ENCODE assay signal across 25 cellular contexts in genomic region chr19:12967907-12968306, GRCh38. TPM values are rescaled to one million over a fixed set of nuclear protein-coding genes. Genes with fewer than 3 reads are reported as not detected.
DNase-seq lines count a peak whose midpoint lies in the region; ATAC-seq and TF ChIP-seq lines count a peak whose summit lies in the region.
"Had no signal": no experiment of that assay in that cellular context is flagged by ENCODE, and none has a peak within 500 bp of the region (broad histone marks: within the 10 kb centered on the region; RNA-seq: fewer than 3 reads in every experiment).

No MANE protein-coding gene starts in this region.

- H3K36me3 ChIP-seq in GM23248 (ENCODE audit: low read depth): no peaks in the 10 kb centered on the region
- H3K36me3 ChIP-seq in hepatocyte (replicated peaks; ENCODE audit: insufficient read depth, low read depth): no peaks in the 10 kb centered on the region
- no peaks in the 10 kb centered on the region for H3K36me3 ChIP-seq in aorta (ENCODE audit: control insufficient read depth in 1 of 2, insufficient read depth in 2 of 2, low read length in 1 of 2)
- no peaks in the 10 kb centered on the region for H3K36me3 ChIP-seq in CD8-positive, alpha-beta memory T cell (ENCODE audit: insufficient read depth, low read length)
- H3K36me3 ChIP-seq: BLaER1 had no signal

- no peak overlapping the region for H3K27ac Mint-ChIP-seq in HFFc6
- no peak overlapping the region for H3K27ac Mint-ChIP-seq in CD8-positive, alpha-beta memory T cell
- H3K27ac Mint-ChIP-seq: CD4-positive, alpha-beta T cell; H9; IgD-negative memory B cell had no signal

- no peaks in the 10 kb centered on the region for H3K27me3 Mint-ChIP-seq in HFFc6 (ENCODE audit: insufficient read depth)
- peaks cover 0 to 3% of the 10 kb centered on the region in 2 donors for H3K27me3 Mint-ChIP-seq in CD8-positive, alpha-beta memory T cell
- H3K27me3 Mint-ChIP-seq: CD4-positive, alpha-beta T cell had no signal

- no peaks in the 10 kb centered on the region for H3K27me3 ChIP-seq in GM23248 (replicated peaks; ENCODE audit: insufficient read depth)
- H3K27me3 ChIP-seq in foreskin keratinocyte: no peaks in the 10 kb centered on the region
- H3K27me3 ChIP-seq in hepatocyte: no peaks in the 10 kb centered on the region
- H3K27me3 ChIP-seq in aorta (ENCODE audit: control insufficient read depth in 1 of 2, insufficient read depth in 2 of 2, low read length in 1 of 2): no peaks in the 10 kb centered on the region
- no peaks in the 10 kb centered on the region for H3K27me3 ChIP-seq in CD8-positive, alpha-beta memory T cell (ENCODE audit: insufficient read depth, low read length, poor library complexity, severe bottlenecking)
- H3K27me3 ChIP-seq: BLaER1 had no signal

- no peaks in the 10 kb centered on the region for H3K36me3 Mint-ChIP-seq in HFFc6 (ENCODE audit: low read depth)
- no peaks in the 10 kb centered on the region for H3K36me3 Mint-ChIP-seq in CD8-positive, alpha-beta memory T cell
- H3K36me3 Mint-ChIP-seq: IgD-negative memory B cell had no signal

- no peak overlapping the region for H2AFZ ChIP-seq in GM23248
- H2AFZ ChIP-seq in hepatocyte: no peak overlapping the region

- H3K4me3 Mint-ChIP-seq in HFFc6: no peak overlapping the region
- no peak overlapping the region for H3K4me3 Mint-ChIP-seq in CD8-positive, alpha-beta memory T cell
- H3K4me3 Mint-ChIP-seq: CD4-positive, alpha-beta T cell; H9; IgD-negative memory B cell had no signal

- H3K79me2 ChIP-seq in GM23248 (ENCODE audit: insufficient read depth) (no peaks in the 10 kb centered on the region), hepatocyte (no peaks in the 10 kb centered on the region)

- 55 to 69% methylated on average over 3 to 5 of the region's 5 CpGs for WGBS in GM23248 (ENCODE audit: low coverage in 1 of 2, low lambda C conversion rate in 2 of 2, missing lambda C conversion rate in 2 of 2), 2 experiments
- 96% methylated on average over 5 of the region's 5 CpGs for WGBS in hepatocyte (ENCODE audit: low lambda C conversion rate, missing lambda C conversion rate)
- 85 to 88% methylated on average over 5 of the region's 5 CpGs for WGBS in aorta, 2 donors

- ATAC-seq in foreskin keratinocyte: peak; percentile 37
- ATAC-seq in GM18867 (IDR thresholded peaks at IDR 0.05; ENCODE audit: unreplicated experiment): no peak
- no peak for ATAC-seq in aorta (ENCODE audit: low FRiP score)

- H4K20me1 ChIP-seq in GM23248 (ENCODE audit: insufficient read depth) (no peaks in the 10 kb centered on the region), hepatocyte (ENCODE audit: insufficient read depth, poor library complexity, severe bottlenecking) (no peaks in the 10 kb centered on the region)
- H4K20me1 ChIP-seq: BLaER1 had no signal

- no peak overlapping the region for H3K4me2 ChIP-seq in GM23248 (ENCODE audit: unreplicated experiment)
- H3K4me2 ChIP-seq in hepatocyte: no peak overlapping the region
- H3K4me2 ChIP-seq: BLaER1 had no signal

- CTCF ChIA-PET in CD8-positive, alpha-beta memory T cell (lab: Charles Lee): interaction anchor here (0.6 to 5.2 kb wide), 7 partner anchors 9 to 162 kb away, joined by 3 to 117 read pairs (median 6); partner anchors contain the start of genes DNASE2 and KLF1

- H3K4me1 ChIP-seq in GM23248 (ENCODE audit: insufficient read depth) (peaks cover 14% of the 10 kb centered on the region), foreskin keratinocyte (no peaks in the 10 kb centered on the region), hepatocyte (ENCODE audit: insufficient read depth) (no peaks in the 10 kb centered on the region), aorta (ENCODE audit: control insufficient read depth in 1 of 2, insufficient read depth in 2 of 2, low read length in 2 of 2) (no peaks in the 10 kb centered on the region)
- H3K4me1 ChIP-seq in CD8-positive, alpha-beta memory T cell (ENCODE audit: insufficient read depth, low read length): no peaks in the 10 kb centered on the region

- DNase-seq in GM23248 (peak; percentile 76), HFFc6 (peak; percentile 25), amniotic epithelial cell (ENCODE audit: low read depth) (peak; percentile 65), foreskin keratinocyte (peak in 1 of 2 donors; percentile 45), hepatocyte (ENCODE audit: low spot score) (no peak), aorta (no peak)
- no peak for DNase-seq in CD8-positive, alpha-beta memory T cell
- DNase-seq: CD4-positive, alpha-beta T cell; DMS153; GDM1; H9; Karpas-422; NCI-H1694; NCI-H2081; NCI-H2171; NCI-H345; NCI-H524; NCI-H82; Right ventricle myocardium superior had no signal

- H3K9me3 ChIP-seq in GM23248 (ENCODE audit: low read depth) (no peaks in the 10 kb centered on the region), hepatocyte (ENCODE audit: low read depth) (no peaks in the 10 kb centered on the region), aorta (ENCODE audit: control insufficient read depth, low read length) (no peaks in the 10 kb centered on the region)
- H3K9me3 ChIP-seq in CD8-positive, alpha-beta memory T cell (ENCODE audit: low read length): no peaks in the 10 kb centered on the region
- H3K9me3 ChIP-seq: BLaER1 had no signal

- H3K4me1 Mint-ChIP-seq in HFFc6 (ENCODE audit: low read depth): peaks cover 26% of the 10 kb centered on the region
- peaks cover 5 to 8% (median 5%) of the 10 kb centered on the region in 3 donors for H3K4me1 Mint-ChIP-seq in CD8-positive, alpha-beta memory T cell

- H3K9me3 Mint-ChIP-seq in HFFc6: no peaks in the 10 kb centered on the region
- no peaks in the 10 kb centered on the region for H3K9me3 Mint-ChIP-seq in CD8-positive, alpha-beta memory T cell
- H3K9me3 Mint-ChIP-seq: CD4-positive, alpha-beta T cell; H9; IgD-negative memory B cell had no signal

- TF ChIP-seq CTCF in HFFc6 (IDR thresholded peaks at IDR 0.05) (no peak), foreskin keratinocyte (conservative IDR thresholded peaks at IDR 0.05) (no peak), hepatocyte (IDR thresholded peaks at IDR 0.05; ENCODE audit: poor library complexity) (no peak)

- H3K4me3 ChIP-seq in GM23248 (no peak overlapping the region), hepatocyte (no peak overlapping the region), aorta (ENCODE audit: low read length in 2 of 2) (no peak overlapping the region)
- no peak overlapping the region for H3K4me3 ChIP-seq in CD8-positive, alpha-beta memory T cell (ENCODE audit: low read length)
- H3K4me3 ChIP-seq: BLaER1 had no signal

- POLR2A ChIA-PET in CD8-positive, alpha-beta memory T cell (lab: Charles Lee): no interaction called here

- in situ Hi-C loops in GM23248 (cut with MboI): loop anchor here (25.0 kb wide), 1 partner anchor 619 kb away; no protein-coding TSS in a partner anchor

- no peaks in the 10 kb centered on the region for H3K9me2 ChIP-seq in GM23248 (ENCODE audit: insufficient read depth)
- H3K9me2 ChIP-seq in hepatocyte (replicated peaks; ENCODE audit: insufficient read depth): no peaks in the 10 kb centered on the region

- no peak overlapping the region for H3K9ac ChIP-seq in GM23248
- H3K9ac ChIP-seq: BLaER1 had no signal

- peaks cover 9% of the 10 kb centered on the region; the same call in 1 of the 2 replicates for H3F3A ChIP-seq in GM23248 (ENCODE audit: insufficient read depth)

- intact Hi-C loops in aorta (cut with DNase I): no loop called here

- H3K27ac ChIP-seq in GM23248 (no peak overlapping the region), foreskin keratinocyte (no peak overlapping the region), hepatocyte (no peak overlapping the region), aorta (ENCODE audit: low read depth in 1 of 2, low read length in 2 of 2) (no peak overlapping the region)
- H3K27ac ChIP-seq in CD8-positive, alpha-beta memory T cell (ENCODE audit: low read depth, low read length): no peak overlapping the region
- H3K27ac ChIP-seq: BLaER1 had no signal

RNA-seq across cellular contexts. Expression of gene DAND5, which starts 1.5 kb away (rescaled TPM):
- not detected in 2 replicates for total RNA-seq in GM23248 (2014; rRNA removed; shearing (Covaris generic))
- polyA plus RNA-seq in GM23248 (2016; fragmentation: Nextera tagmentation; extraction: Ambion mirVana): not detected in 2 replicates
- total RNA-seq in HFFc6 (2021; fragmentation: NEBNext Ultra II Directional; extraction: Animal tissue kit (Norgen Biotek cat#: 25700)): not detected
- total RNA-seq in foreskin keratinocyte: 0.07 and 0.14 TPM in 2 replicates
- polyA plus RNA-seq in foreskin keratinocyte: 0.08 TPM in 1 of 2 replicates, not detected in the other
- total RNA-seq in hepatocyte: 0.17 TPM in 1 of 2 replicates, not detected in the other
- not detected in 2 replicates for polyA plus RNA-seq in hepatocyte
- not detected for total RNA-seq in aorta
- under 1 TPM in 1 of 2 donors, not detected in 1; 0.13 TPM for polyA plus RNA-seq in aorta
- total RNA-seq in CD8-positive, alpha-beta memory T cell: not detected
- not detected for polyA plus RNA-seq in CD8-positive, alpha-beta memory T cell
- total RNA-seq: CD4-positive, alpha-beta T cell; Daoy; MCF 10A; SK-MEL-5 had no signal
- polyA plus RNA-seq: IgD-negative memory B cell had no signal

RNA-seq across cellular contexts. Expression of gene GADD45GIP1, which starts 10.9 kb away (rescaled TPM):
- 41.6 and 48.4 TPM in 2 replicates for total RNA-seq in GM23248 (2014; rRNA removed; shearing (Covaris generic))
- polyA plus RNA-seq in GM23248 (2016; fragmentation: Nextera tagmentation; extraction: Ambion mirVana): 132 and 136 TPM in 2 replicates
- total RNA-seq in HFFc6 (2021; fragmentation: NEBNext Ultra II Directional; extraction: Animal tissue kit (Norgen Biotek cat#: 25700)): 10 to 100 TPM; 34.3 to 54.3 (median 46.9) TPM
- 55.0 and 64.9 TPM in 2 replicates for total RNA-seq in foreskin keratinocyte
- 103 and 106 TPM in 2 replicates for polyA plus RNA-seq in foreskin keratinocyte
- total RNA-seq in hepatocyte: 21.0 and 27.2 TPM in 2 replicates
- polyA plus RNA-seq in hepatocyte: 106 and 109 TPM in 2 replicates
- 10 to 100 TPM; 15.3 to 15.7 TPM for total RNA-seq in aorta
- 10 to 100 TPM; 30.9 to 40.6 TPM for polyA plus RNA-seq in aorta
- 10 to 100 TPM; 37.3 to 38.6 TPM for total RNA-seq in CD8-positive, alpha-beta memory T cell
- polyA plus RNA-seq in CD8-positive, alpha-beta memory T cell: 64.1 TPM

RNA-seq across cellular contexts. Expression of gene RAD23A, which starts 22.2 kb away (rescaled TPM):
- total RNA-seq in GM23248 (2014; rRNA removed; shearing (Covaris generic)): 88.5 and 107 TPM in 2 replicates
- polyA plus RNA-seq in GM23248 (2016; fragmentation: Nextera tagmentation; extraction: Ambion mirVana) (177 and 182 TPM in 2 replicates), foreskin keratinocyte (131 and 157 TPM in 2 replicates), hepatocyte (130 and 140 TPM in 2 replicates), aorta (100 to 1,000 TPM in 1 of 2 donors, 10 to 100 TPM in 1; 72.4 to 154 TPM)
- total RNA-seq in HFFc6 (2021; fragmentation: NEBNext Ultra II Directional; extraction: Animal tissue kit (Norgen Biotek cat#: 25700)): 100 to 1,000 TPM; 108 to 140 (median 129) TPM
- total RNA-seq in foreskin keratinocyte (120 and 135 TPM in 2 replicates), hepatocyte (64.5 and 65.8 TPM in 2 replicates), aorta (100 to 1,000 TPM in 1 of 2 donors, 10 to 100 TPM in 1; 80.7 to 106 TPM)
- total RNA-seq in CD8-positive, alpha-beta memory T cell: 100 to 1,000 TPM; 227 to 230 TPM
- polyA plus RNA-seq in CD8-positive, alpha-beta memory T cell: 115 TPM

RNA-seq across cellular contexts. Expression of gene NFIX, which starts 27.4 kb away (rescaled TPM):
- total RNA-seq in GM23248 (2014; rRNA removed; shearing (Covaris generic)): 71.0 and 81.4 TPM in 2 replicates
- polyA plus RNA-seq in GM23248 (2016; fragmentation: Nextera tagmentation; extraction: Ambion mirVana) (59.2 and 60.8 TPM in 2 replicates), foreskin keratinocyte (3.3 and 5.3 TPM in 2 replicates), hepatocyte (6.3 and 10.2 TPM in 2 replicates), aorta (10 to 100 TPM; 45.5 to 49.8 TPM)
- 100 to 1,000 TPM; 129 to 161 (median 142) TPM for total RNA-seq in HFFc6 (2021; fragmentation: NEBNext Ultra II Directional; extraction: Animal tissue kit (Norgen Biotek cat#: 25700))
- total RNA-seq in foreskin keratinocyte (9.4 and 13.0 TPM in 2 replicates), hepatocyte (3.8 and 12.8 TPM in 2 replicates), aorta (100 to 1,000 TPM; 184 to 327 TPM)
- total RNA-seq in CD8-positive, alpha-beta memory T cell: 1 to 10 TPM; 2.3 to 2.8 TPM
- polyA plus RNA-seq in CD8-positive, alpha-beta memory T cell: 0.94 TPM

RNA-seq across cellular contexts. Expression of gene CALR, which starts 29.5 kb away (rescaled TPM):
- total RNA-seq in GM23248 (2014; rRNA removed; shearing (Covaris generic)): 1,238 and 1,432 TPM in 2 replicates
- polyA plus RNA-seq in GM23248 (2016; fragmentation: Nextera tagmentation; extraction: Ambion mirVana): 1,015 and 1,067 TPM in 2 replicates
- 1,000 to 10,000 TPM; 1,716 to 2,461 (median 2,371) TPM for total RNA-seq in HFFc6 (2021; fragmentation: NEBNext Ultra II Directional; extraction: Animal tissue kit (Norgen Biotek cat#: 25700))
- total RNA-seq in foreskin keratinocyte: 1,472 and 1,606 TPM in 2 replicates
- 1,259 and 1,387 TPM in 2 replicates for polyA plus RNA-seq in foreskin keratinocyte
- total RNA-seq in hepatocyte: 1,414 and 1,442 TPM in 2 replicates
- polyA plus RNA-seq in hepatocyte: 915 and 922 TPM in 2 replicates
- total RNA-seq in aorta: 100 to 1,000 TPM; 649 to 778 TPM
- polyA plus RNA-seq in aorta: 100 to 1,000 TPM; 232 to 296 TPM
- 100 to 1,000 TPM; 832 to 843 TPM for total RNA-seq in CD8-positive, alpha-beta memory T cell
- 174 TPM for polyA plus RNA-seq in CD8-positive, alpha-beta memory T cell

Comparison
In these comparisons a context has a peak if more than half of its experiments do, and no peak if none do; other contexts are left out.
1. DNase-seq: peak in GM23248 (single experiment), HFFc6 (single experiment) and amniotic epithelial cell (single experiment); none in hepatocyte (single experiment), aorta (0 of 2) and CD8-positive, alpha-beta memory T cell (0 of 5).